28 cellular contexts compared by ENCODE assay signal in genomic region chr3:124679048-124679638, GRCh38.
"Had no signal": no experiment of that assay in that cellular context is flagged by ENCODE, and none has a peak within 500 bp of the region (broad histone marks: within the 10 kb centered on the region; RNA-seq: fewer than 3 reads in every experiment).

No MANE protein-coding gene starts in this region.

- H3K27ac ChIP-seq: colonic mucosa, coronary artery, dorsolateral prefrontal cortex, epithelial cell of prostate, esophagus muscularis mucosa, esophagus squamous epithelium, foreskin keratinocyte, gastrocnemius medialis, gastroesophageal sphincter, heart left ventricle, heart right ventricle had no signal

- H3K4me3 Mint-ChIP-seq: dendritic cell treated with granulocyte-macrophage colony-stimulating factor and Interleukin-4, amounts not matched to agents 40 ng/mL and 50 ng/mL, for 4 days; effector memory CD8-positive, alpha-beta T cell had no signal

- H3K9me3 Mint-ChIP-seq: dendritic cell treated with granulocyte-macrophage colony-stimulating factor and Interleukin-4, amounts not matched to agents 40 ng/mL and 50 ng/mL, for 4 days; effector memory CD8-positive, alpha-beta T cell had no signal

- FAIRE-seq: colon, endometrium, endothelial cell of umbilical vein, frontal cortex had no signal

- H3K9me3 ChIP-seq: colonic mucosa, esophagus muscularis mucosa, esophagus squamous epithelium, gastrocnemius medialis, gastroesophageal sphincter, heart left ventricle, heart right ventricle had no signal

- H3K27ac Mint-ChIP-seq: dendritic cell treated with granulocyte-macrophage colony-stimulating factor and Interleukin-4, amounts not matched to agents 40 ng/mL and 50 ng/mL, for 4 days; effector memory CD8-positive, alpha-beta T cell had no signal

- ATAC-seq: effector memory CD8-positive, alpha-beta T cell; esophagus mucosa; foreskin keratinocyte; gastrocnemius medialis; gastroesophageal sphincter; heart left ventricle; heart right ventricle had no signal

- H3K4me1 ChIP-seq: colonic mucosa, esophagus muscularis mucosa, esophagus squamous epithelium, foreskin keratinocyte, gastroesophageal sphincter, heart right ventricle had no signal

- H3K27me3 ChIP-seq: colonic mucosa, dorsolateral prefrontal cortex, esophagus muscularis mucosa, esophagus squamous epithelium, foreskin keratinocyte, gastrocnemius medialis, gastroesophageal sphincter, heart left ventricle, heart right ventricle had no signal

- DNase-seq: colonic mucosa; cortex of kidney; dermis blood vessel endothelial cell; dorsolateral prefrontal cortex; effector CD4-positive, alpha-beta T cell; effector CD8-positive, alpha-beta T cell; effector memory CD4-positive, alpha-beta T cell; effector memory CD8-positive, alpha-beta T cell; erythroblast; esophagus squamous epithelium; foreskin fibroblast; foreskin keratinocyte; foreskin melanocyte; gastrocnemius medialis; glutamatergic neuron; head of caudate nucleus; heart left ventricle; heart right ventricle had no signal

- H3K4me3 ChIP-seq: colonic mucosa, coronary artery, dorsolateral prefrontal cortex, esophagus muscularis mucosa, esophagus squamous epithelium, gastrocnemius medialis, gastroesophageal sphincter, heart left ventricle, heart right ventricle had no signal
